In the genomic region with DNA sequence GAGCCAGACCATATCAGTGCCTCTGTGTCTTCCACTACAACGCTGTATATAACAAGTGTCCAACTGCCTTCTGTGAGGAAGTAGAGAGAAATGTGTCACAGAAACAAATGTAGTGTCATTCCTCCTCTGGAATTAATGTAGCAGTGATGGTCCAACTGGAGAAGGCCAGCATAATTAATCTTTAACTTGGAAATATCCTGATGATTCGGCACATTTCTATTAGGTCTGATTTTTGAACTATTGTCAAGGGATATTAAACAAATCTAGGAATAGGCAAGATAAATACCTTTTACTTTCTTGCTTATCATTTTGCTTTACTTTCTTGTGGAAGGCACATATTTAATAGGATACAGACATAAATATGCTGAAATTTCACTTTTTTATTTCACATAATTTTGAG, we compare ENCODE assay signal across 25 cellular contexts.
"Had no signal": no experiment of that assay in that cellular context is flagged by ENCODE, and none has a peak within 500 bp of the region (broad histone marks: within the 10 kb centered on the region; RNA-seq: fewer than 3 reads in every experiment).

No MANE protein-coding gene starts in this region.

- DNase-seq: dermis blood vessel endothelial cell; dorsolateral prefrontal cortex; effector CD4-positive, alpha-beta T cell; effector memory CD4-positive, alpha-beta T cell; foreskin keratinocyte; heart left ventricle; hypothalamus; immature natural killer cell; islet precursor cell; kidney; kidney glomerular epithelial cell; left cardiac atrium; left lung; left ventricle myocardium superior; lower lobe of right lung; mesenchymal stem cell; mucosa of descending colon; naive B cell had no signal

- H3K4me2 ChIP-seq: hepatocyte had no signal

- FAIRE-seq: colon, endothelial cell of umbilical vein, frontal cortex, kidney had no signal

- ATAC-seq: foreskin keratinocyte, gastroesophageal sphincter, heart left ventricle, left cardiac atrium, left lung, left ventricle myocardium superior, lower lobe of right lung, mucosa of descending colon had no signal

- H3K9me3 ChIP-seq: esophagus muscularis mucosa, gastroesophageal sphincter, mucosa of descending colon had no signal

- H3K4me1 ChIP-seq: esophagus muscularis mucosa, foreskin keratinocyte, gastroesophageal sphincter, heart left ventricle, left lung, lower lobe of right lung had no signal

- H3K27ac ChIP-seq: coronary artery, dorsolateral prefrontal cortex, esophagus muscularis mucosa, foreskin keratinocyte, gastroesophageal sphincter, heart left ventricle, hepatocyte, left lung, lower lobe of right lung had no signal

- H3K4me3 ChIP-seq: coronary artery, dorsolateral prefrontal cortex, esophagus muscularis mucosa, gastroesophageal sphincter, heart left ventricle, hepatocyte, left lung, lower lobe of right lung, mucosa of descending colon had no signal
